In genomic region chr2:39124000-39124769, GRCh38 we compare ENCODE assay signal across 1 cellular context.
A peak's percentile ranks its signal among the peaks of the same experiment; 100 is the strongest.
TF ChIP-seq lines count a peak whose summit lies in the region.

No MANE protein-coding gene starts in this region.

TF ChIP-seq in K562, 482 proteins besides CTCF, POLR2A, EP300 and RAD21 (continued from another document and continues in another):
- TF ChIP-seq ZMIZ1 (IDR thresholded peaks at IDR 0.05; ENCODE audit: low read depth in 2 of 2, low read length in 2 of 2) (peak; percentile 52 to 97; a peak in 3 of 4 replicates), NEUROD1 (IDR thresholded peaks at IDR 0.05; ENCODE audit: borderline replicate concordance, low read depth, low read length, partially characterized antibody) (peak; percentile 85), NR2C1 (IDR thresholded peaks at IDR 0.05) (peak; percentile 80), NR2C1 (tag; IDR thresholded peaks at IDR 0.05) (peak; percentile 86), POLR2B (IDR thresholded peaks at IDR 0.05; ENCODE audit: low read depth, partially characterized antibody) (peak; percentile 69), MYBL2 (IDR thresholded peaks at IDR 0.05; ENCODE audit: low read depth) (no peak), MYBL2 (CRISPR knock-in tag; IDR thresholded peaks at IDR 0.05; ENCODE audit: borderline replicate concordance) (no peak), ZNF384 (IDR thresholded peaks at IDR 0.05; ENCODE audit: low read depth, low read length) (peak; percentile 19; the same call in 1 of the 2 replicates), RCOR1 (IDR thresholded peaks at IDR 0.05; ENCODE audit: borderline replicate concordance in 1 of 2, low read depth in 2 of 2, low read length in 2 of 2) (peak in 1 of 2 experiments; percentile 77; a peak in 2 of 4 replicates), TRIM24 (IDR thresholded peaks at IDR 0.05) (0 out of 4 replicates have a peak, but pooled peaks of 1 of the 2 experiments have one; percentile 18), SMAD1 (IDR thresholded peaks at IDR 0.05; ENCODE audit: low read depth, low read length, partially characterized antibody) (peak; percentile 17), ZBTB33 (CRISPR knock-in tag; IDR thresholded peaks at IDR 0.05) (peak; percentile 89), GABPB1 (CRISPR knock-in tag; IDR thresholded peaks at IDR 0.05) (peak; percentile 97), CCAR2 (IDR thresholded peaks at IDR 0.05; ENCODE audit: low read depth, low read length) (no peak), KLF10 (CRISPR knock-in tag; IDR thresholded peaks at IDR 0.05) (no peak), SNRNP70 (optimal IDR thresholded peaks at IDR 0.05; ENCODE audit: low read depth, low read length) (no peak), ZNF224 (CRISPR knock-in tag; IDR thresholded peaks at IDR 0.05) (no peak), PML (IDR thresholded peaks at IDR 0.05; ENCODE audit: low read length) (peak; percentile 28; the same call in 1 of the 2 replicates), SMAD4 (CRISPR knock-in tag; conservative IDR thresholded peaks at IDR 0.05) (peak; percentile 67; the same call in 1 of the 2 replicates), RNF2 (IDR thresholded peaks at IDR 0.05) (peak; percentile 76), CHD2 (IDR thresholded peaks at IDR 0.05; ENCODE audit: low read depth, low read length) (no peak), PURB (CRISPR knock-in tag; IDR thresholded peaks at IDR 0.05; ENCODE audit: low read depth) (no peak), ATF3 (IDR thresholded peaks at IDR 0.05) (no peak), ATF3 (CRISPR knock-in tag; conservative IDR thresholded peaks at IDR 0.05) (no peak), DIDO1 (tag; IDR thresholded peaks at IDR 0.05; ENCODE audit: low read depth) (peak; percentile 82), NUFIP1 (IDR thresholded peaks at IDR 0.05; ENCODE audit: partially characterized antibody) (no peak), FOXK1 (CRISPR knock-in tag; IDR thresholded peaks at IDR 0.05; ENCODE audit: borderline replicate concordance) (no peak), MTA2 (IDR thresholded peaks at IDR 0.05; ENCODE audit: low read depth) (no peak), ZNF232 (CRISPR knock-in tag; IDR thresholded peaks at IDR 0.05) (no peak), ETV1 (tag; conservative IDR thresholded peaks at IDR 0.05; ENCODE audit: low read depth) (peak; percentile 59; the same call in 1 of the 2 replicates), NR2C2 (CRISPR knock-in tag; IDR thresholded peaks at IDR 0.05) (0 out of 2 replicates have a peak, but pooled peaks have one; percentile 33), NR2C2 (tag; IDR thresholded peaks at IDR 0.05) (peak; percentile 92), MLLT1 (IDR thresholded peaks at IDR 0.05) (peak in 1 of 2 experiments; percentile 100; a peak in 2 of 4 replicates), CREB3 (tag; conservative IDR thresholded peaks at IDR 0.05; ENCODE audit: low read depth) (no peak), ZBTB40 (IDR thresholded peaks at IDR 0.05) (peak; percentile 88), ZBTB40 (CRISPR knock-in tag; IDR thresholded peaks at IDR 0.05) (no peak), ZC3H4 (CRISPR knock-in tag; IDR thresholded peaks at IDR 0.05; ENCODE audit: borderline replicate concordance) (no peak; the same call in 1 of the 2 replicates), PREB (CRISPR knock-in tag; IDR thresholded peaks at IDR 0.05) (no peak), DEAF1 (CRISPR knock-in tag; IDR thresholded peaks at IDR 0.05) (peak; percentile 4; the same call in 1 of the 2 replicates)
